6 cellular contexts compared by ENCODE assay signal in genomic region chr3:143798151-143798550, GRCh38. TPM values are rescaled to one million over a fixed set of nuclear protein-coding genes. Genes with fewer than 3 reads are reported as not detected.
A peak's percentile ranks its signal among the peaks of the same experiment; 100 is the strongest.
DNase-seq lines count a peak whose midpoint lies in the region; FAIRE-seq and TF ChIP-seq lines count a peak whose summit lies in the region.
"Not testable (repeated sequence)": the region's sequence is repeated elsewhere in the genome, so short reads cannot be mapped to it uniquely, and the experiment has no call there.

No MANE protein-coding gene starts in this region.

- not testable (repeated sequence) for H3K4me1 ChIP-seq in SJCRH30; astrocyte (ENCODE audit: insufficient read depth, low read length)

- DNase-seq in H7; astrocyte (ENCODE audit: low read depth): not testable (repeated sequence)
- peak; percentile 69 to 80 for DNase-seq in SJCRH30
- DNase-seq in epithelial cell of esophagus (ENCODE audit: low read depth) = peak; percentile 8
- peak; percentile 82 for DNase-seq in myocyte (ENCODE audit: low read depth)

- not testable (repeated sequence) for H4K20me1 ChIP-seq in astrocyte (ENCODE audit: insufficient read depth, low read length)

- H3K27me3 ChIP-seq in H7 (ENCODE audit: control insufficient read depth, insufficient read depth, low read length); SJCRH30; astrocyte (ENCODE audit: insufficient read depth, low read length): not testable (repeated sequence)

- H3K27ac Mint-ChIP-seq in astrocyte (ENCODE audit: unreplicated experiment) = peak overlapping the region; percentile 42

- H3K4me1 Mint-ChIP-seq in astrocyte (ENCODE audit: low read depth, unreplicated experiment) = not testable (repeated sequence)

- TF ChIP-seq CTCF in astrocyte (IDR thresholded peaks at IDR 0.05; ENCODE audit: insufficient read depth, low read depth, low read length); epithelial cell of esophagus (IDR thresholded peaks at IDR 0.05; ENCODE audit: insufficient read depth, low read depth, low read length, missing control alignments): not testable (repeated sequence)

- not testable (repeated sequence) for H3K4me3 Mint-ChIP-seq in astrocyte (ENCODE audit: unreplicated experiment)

- not testable (repeated sequence) for H3K36me3 ChIP-seq in H7 (replicated peaks; ENCODE audit: control insufficient read depth, insufficient read depth, low read length); SJCRH30; astrocyte (ENCODE audit: insufficient read depth, low read length)

- H3K9me3 ChIP-seq in SJCRH30 (replicated peaks); astrocyte (ENCODE audit: insufficient read depth, low read depth, low read length): not testable (repeated sequence)

- not testable (repeated sequence) for H3K27me3 Mint-ChIP-seq in astrocyte (ENCODE audit: low read depth, unreplicated experiment)

- TF ChIP-seq RAD21 in Ishikawa (IDR thresholded peaks at IDR 0.05; ENCODE audit: low read depth) = not testable (repeated sequence)

- not testable (repeated sequence) for TF ChIP-seq EP300 in Ishikawa (IDR thresholded peaks at IDR 0.05; ENCODE audit: borderline replicate concordance)

- peak overlapping the region; percentile 30; the same call in 1 of the 2 replicates for H3K4me3 ChIP-seq in H7 (ENCODE audit: insufficient read depth, low read depth, low read length)
- H3K4me3 ChIP-seq in SJCRH30; astrocyte (ENCODE audit: insufficient read depth, low read depth, low read length); epithelial cell of esophagus (ENCODE audit: low read length): not testable (repeated sequence)

- H3K79me2 ChIP-seq in astrocyte (ENCODE audit: insufficient read depth, low read length) = not testable (repeated sequence)

- not testable (repeated sequence) for H3K9me3 Mint-ChIP-seq in astrocyte (ENCODE audit: unreplicated experiment)

- H3K27ac ChIP-seq in SJCRH30 = peak overlapping the region; percentile 63
- not testable (repeated sequence) for H3K27ac ChIP-seq in astrocyte (ENCODE audit: low read depth, low read length)

- not testable (repeated sequence) for H3K9ac ChIP-seq in astrocyte (ENCODE audit: low read length)

- H2AFZ ChIP-seq in astrocyte (ENCODE audit: low read depth, low read length) = not testable (repeated sequence)

- FAIRE-seq in astrocyte (lab: Jason Lieb, UNC) = not testable (repeated sequence)

- H3K4me2 ChIP-seq in astrocyte (ENCODE audit: low read length) = not testable (repeated sequence)

- H3K36me3 Mint-ChIP-seq in astrocyte (ENCODE audit: low read depth, unreplicated experiment) = not testable (repeated sequence)

TF ChIP-seq in Ishikawa, 13 proteins besides CTCF, POLR2A, EP300 and RAD21:
- TF ChIP-seq TEAD4 (IDR thresholded peaks at IDR 0.05) = peak; percentile 32; the same call in 1 of the 2 replicates

RNA-seq across cellular contexts. Expression of gene SLC9A9, which starts 50.1 kb away (rescaled TPM):
- total RNA-seq in H7 (2014; rRNA removed; shearing (Covaris generic)) = 4.1 and 7.2 TPM in 2 replicates
- 0.94 and 1.4 TPM in 2 replicates for total RNA-seq in SJCRH30 (2014; rRNA removed; shearing (Covaris generic))
- total RNA-seq in astrocyte (1.5 and 4.0 TPM in 2 replicates), myocyte (7.4 and 13.2 TPM in 2 replicates)
- 3.9 TPM for polyA plus RNA-seq in myocyte (2012)
